In the genomic region with DNA sequence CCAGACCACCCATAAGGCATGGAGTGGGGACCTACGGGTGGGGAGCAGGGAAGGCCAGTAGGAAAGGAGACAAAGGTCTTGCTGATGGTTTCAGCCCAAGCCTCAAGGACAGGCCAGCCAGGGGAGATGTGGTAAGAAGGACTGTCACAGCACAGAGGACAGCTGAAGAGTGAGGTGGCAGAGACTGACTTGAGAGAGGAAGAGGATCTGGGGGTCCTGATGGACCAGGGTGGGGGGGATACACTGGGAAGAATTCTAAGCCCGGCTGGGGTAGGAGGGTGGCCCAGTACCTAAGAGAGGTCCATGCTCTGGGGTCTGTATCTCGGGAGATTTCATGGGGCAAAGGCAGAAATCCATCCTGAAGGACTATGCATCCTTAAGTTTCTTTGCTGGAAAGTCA, we compare ENCODE assay signal across 1 cellular context.
TF ChIP-seq lines count a peak whose summit lies in the region.

No MANE protein-coding gene starts in this region.

TF ChIP-seq in WTC11, 78 proteins besides CTCF, POLR2A, EP300 and RAD21 (continued from another document):
- TF ChIP-seq, protein P1, sequence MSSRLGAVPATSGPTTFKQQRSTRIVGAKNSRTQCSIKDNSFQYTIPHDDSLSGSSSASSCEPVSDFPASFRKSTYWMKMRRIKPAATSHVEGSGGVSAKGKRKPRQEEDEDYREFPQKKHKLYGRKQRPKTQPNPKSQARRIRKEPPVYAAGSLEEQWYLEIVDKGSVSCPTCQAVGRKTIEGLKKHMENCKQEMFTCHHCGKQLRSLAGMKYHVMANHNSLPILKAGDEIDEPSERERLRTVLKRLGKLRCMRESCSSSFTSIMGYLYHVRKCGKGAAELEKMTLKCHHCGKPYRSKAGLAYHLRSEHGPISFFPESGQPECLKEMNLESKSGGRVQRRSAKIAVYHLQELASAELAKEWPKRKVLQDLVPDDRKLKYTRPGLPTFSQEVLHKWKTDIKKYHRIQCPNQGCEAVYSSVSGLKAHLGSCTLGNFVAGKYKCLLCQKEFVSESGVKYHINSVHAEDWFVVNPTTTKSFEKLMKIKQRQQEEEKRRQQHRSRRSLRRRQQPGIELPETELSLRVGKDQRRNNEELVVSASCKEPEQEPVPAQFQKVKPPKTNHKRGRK (CRISPR knock-in tag; IDR thresholded peaks at IDR 0.05; ENCODE audit: borderline replicate concordance), result no peak
- TF ChIP-seq, protein P2, sequence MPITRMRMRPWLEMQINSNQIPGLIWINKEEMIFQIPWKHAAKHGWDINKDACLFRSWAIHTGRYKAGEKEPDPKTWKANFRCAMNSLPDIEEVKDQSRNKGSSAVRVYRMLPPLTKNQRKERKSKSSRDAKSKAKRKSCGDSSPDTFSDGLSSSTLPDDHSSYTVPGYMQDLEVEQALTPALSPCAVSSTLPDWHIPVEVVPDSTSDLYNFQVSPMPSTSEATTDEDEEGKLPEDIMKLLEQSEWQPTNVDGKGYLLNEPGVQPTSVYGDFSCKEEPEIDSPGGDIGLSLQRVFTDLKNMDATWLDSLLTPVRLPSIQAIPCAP (CRISPR knock-in tag; IDR thresholded peaks at IDR 0.05), result no peak
- TF ChIP-seq, protein P3, sequence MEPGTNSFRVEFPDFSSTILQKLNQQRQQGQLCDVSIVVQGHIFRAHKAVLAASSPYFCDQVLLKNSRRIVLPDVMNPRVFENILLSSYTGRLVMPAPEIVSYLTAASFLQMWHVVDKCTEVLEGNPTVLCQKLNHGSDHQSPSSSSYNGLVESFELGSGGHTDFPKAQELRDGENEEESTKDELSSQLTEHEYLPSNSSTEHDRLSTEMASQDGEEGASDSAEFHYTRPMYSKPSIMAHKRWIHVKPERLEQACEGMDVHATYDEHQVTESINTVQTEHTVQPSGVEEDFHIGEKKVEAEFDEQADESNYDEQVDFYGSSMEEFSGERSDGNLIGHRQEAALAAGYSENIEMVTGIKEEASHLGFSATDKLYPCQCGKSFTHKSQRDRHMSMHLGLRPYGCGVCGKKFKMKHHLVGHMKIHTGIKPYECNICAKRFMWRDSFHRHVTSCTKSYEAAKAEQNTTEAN (CRISPR knock-in tag; IDR thresholded peaks at IDR 0.05), result no peak
